ENCODE assay signal across 12 cellular contexts in the genomic region with DNA sequence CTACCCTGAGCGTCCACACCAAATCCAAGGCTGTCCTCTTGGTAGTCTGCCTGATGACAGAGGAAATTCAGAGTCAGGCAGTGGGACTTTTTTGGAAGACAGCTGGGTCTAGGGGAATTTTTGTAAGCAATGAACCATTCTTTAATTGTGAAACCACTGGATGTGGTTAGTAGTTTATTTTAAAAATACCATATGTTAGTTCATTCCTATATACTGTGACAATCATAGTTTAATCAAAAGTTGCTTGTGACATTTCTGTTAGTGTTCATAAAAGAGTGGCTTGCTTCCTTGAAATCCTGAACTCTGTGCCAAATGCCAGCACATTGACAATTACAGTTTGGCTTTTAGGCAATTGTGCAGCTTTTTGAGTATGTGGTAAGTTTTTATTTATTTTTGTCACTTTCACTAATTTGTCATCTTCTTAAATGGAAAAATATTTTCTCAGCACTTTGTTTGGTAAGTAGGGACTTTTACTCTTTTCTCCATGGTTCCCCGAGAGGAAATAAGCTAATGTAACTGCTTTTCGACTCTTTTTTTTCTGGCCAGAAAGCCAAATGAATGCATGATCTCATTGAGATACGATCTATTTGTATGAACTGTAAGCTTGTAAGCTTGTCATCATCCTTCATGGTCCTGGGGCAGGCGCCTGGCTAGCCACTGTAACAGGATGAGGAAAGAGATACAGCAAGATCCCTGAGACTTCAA.
DNase-seq lines count a peak whose midpoint lies in the region; ATAC-seq and TF ChIP-seq lines count a peak whose summit lies in the region.
"Had no signal": no experiment of that assay in that cellular context is flagged by ENCODE, and none has a peak within 500 bp of the region (broad histone marks: within the 10 kb centered on the region; RNA-seq: fewer than 3 reads in every experiment).

No MANE protein-coding gene starts in this region.

- H3K4me3 ChIP-seq in BJ (ENCODE audit: low read depth, low read length) = no peak overlapping the region
- no peak overlapping the region for H3K4me3 ChIP-seq in right cardiac atrium (ENCODE audit: low read length)

- H3K27ac ChIP-seq in right cardiac atrium (ENCODE audit: low read length) = peak overlapping the region; percentile 52

- peaks cover 2% of the 10 kb centered on the region for H3K4me1 ChIP-seq in right cardiac atrium (ENCODE audit: control insufficient read depth, insufficient read depth, low read length)

- CTCF ChIA-PET in BJ (lab: Yijun Ruan, JAX) = interaction anchor here (1.5 kb wide), 1 partner anchor 37 kb away, joined by 4 read pairs; no protein-coding TSS in a partner anchor

- no peak overlapping the region for H3K27ac Mint-ChIP-seq in activated naive CD4-positive, alpha-beta T cell treated with anti-CD3 and anti-CD28 coated beads, Interleukin-2, amount 50 U/mL, for 72 hours

- WGBS in right cardiac atrium = 38% methylated on average over 5 of the region's 5 CpGs

- ATAC-seq in GM21423 (IDR thresholded peaks at IDR 0.05; ENCODE audit: unreplicated experiment) (peak; percentile 41), right cardiac atrium (peak; percentile 66 to 69), HG03571 (IDR thresholded peaks at IDR 0.05; ENCODE audit: unreplicated experiment) (no peak)
- ATAC-seq in activated naive CD4-positive, alpha-beta T cell treated with anti-CD3 and anti-CD28 coated beads, Interleukin-2, amount 50 U/mL, for 72 hours = no peak

- H3K36me3 Mint-ChIP-seq in activated naive CD4-positive, alpha-beta T cell treated with anti-CD3 and anti-CD28 coated beads, Interleukin-2, amount 50 U/mL, for 72 hours = no peaks in the 10 kb centered on the region
- H3K36me3 Mint-ChIP-seq: CD4-positive, CD25-positive, alpha-beta regulatory T cell had no signal

- no peaks in the 10 kb centered on the region for H3K9me3 Mint-ChIP-seq in activated naive CD4-positive, alpha-beta T cell treated with anti-CD3 and anti-CD28 coated beads, Interleukin-2, amount 50 U/mL, for 72 hours
- H3K9me3 Mint-ChIP-seq: CD4-positive, CD25-positive, alpha-beta regulatory T cell had no signal

- POLR2A ChIA-PET in BJ (lab: Charles Lee) = interaction anchor here (0.6 kb wide), 1 partner anchor 35 kb away, joined by 3 read pairs; no protein-coding TSS in a partner anchor

- intact Hi-C loops in right cardiac atrium (cut with DNase I) = no loop called here

- no peak for TF ChIP-seq CTCF in BJ (IDR thresholded peaks at IDR 0.05; ENCODE audit: insufficient read depth, low read depth, low read length)

- H3K27me3 ChIP-seq in BJ (ENCODE audit: control insufficient read depth, insufficient read depth, low read length) (no peaks in the 10 kb centered on the region), right cardiac atrium (ENCODE audit: control insufficient read depth, insufficient read depth) (no peaks in the 10 kb centered on the region)

- DNase-seq in BJ (ENCODE audit: low read depth) (peak; percentile 70), M059J (ENCODE audit: low read depth) (peak; percentile 77), right cardiac atrium (peak in 2 of 3 donors; percentile 20 to 56), OCI-M1 (lab: John Stamatoyannopoulos, UW) (no peak), C1 segment of cervical spinal cord (lab: John Stamatoyannopoulos, UW) (no peak)
- no peak for DNase-seq in activated naive CD4-positive, alpha-beta T cell treated with anti-CD3 and anti-CD28 coated beads, Interleukin-2, amount 50 U/mL, for 72 hours (ENCODE audit: low spot score in 2 of 2)
- DNase-seq: CD4-positive, CD25-positive, alpha-beta regulatory T cell; dermis blood vessel endothelial cell; NCI-H748 treated with DMSO at 0.1 percent for 48 hours; nucleus accumbens had no signal

- H3K9me3 ChIP-seq in right cardiac atrium (ENCODE audit: control insufficient read depth, low read length) = no peaks in the 10 kb centered on the region

- H3K36me3 ChIP-seq in BJ (ENCODE audit: control insufficient read depth, insufficient read depth, low read length) = no peaks in the 10 kb centered on the region

Comparison
In these comparisons a context has a peak if more than half of its experiments do, and no peak if none do; other contexts are left out.
1. DNase-seq: peak in BJ (single experiment), M059J (single experiment) and right cardiac atrium (2 of 3); none in OCI-M1 (single experiment), C1 segment of cervical spinal cord (0 of 14) and activated naive CD4-positive, alpha-beta T cell treated with anti-CD3 and anti-CD28 coated beads, Interleukin-2, amount 50 U/mL, for 72 hours (0 of 2).
2. ATAC-seq: peak in GM21423 (single experiment) and right cardiac atrium (2 of 2); none in HG03571 (single experiment) and activated naive CD4-positive, alpha-beta T cell treated with anti-CD3 and anti-CD28 coated beads, Interleukin-2, amount 50 U/mL, for 72 hours (0 of 2).